In the genomic region with DNA sequence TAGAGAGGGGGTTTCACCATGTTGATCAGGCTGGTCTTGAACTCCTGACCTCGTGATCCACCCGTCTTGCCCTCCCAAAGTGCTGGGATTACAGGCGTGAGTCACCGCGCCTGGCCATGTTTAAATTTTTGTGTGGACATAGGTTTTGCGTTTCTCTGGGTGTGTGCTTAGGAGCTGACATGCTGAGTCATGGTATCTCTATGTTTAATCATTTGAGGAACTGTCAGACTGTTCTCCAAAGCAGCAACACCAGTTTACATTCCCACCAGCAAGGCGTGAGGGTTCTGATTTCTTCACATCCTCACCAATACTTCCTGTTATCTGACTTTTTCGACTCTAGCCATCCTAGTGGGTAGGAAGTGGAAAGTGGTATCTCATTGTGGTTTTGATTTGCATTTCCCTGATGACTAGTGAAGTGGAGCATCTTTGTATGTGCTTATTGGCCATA, we compare ENCODE assay signal across 9 cellular contexts.
A peak's percentile ranks its signal among the peaks of the same experiment; 100 is the strongest.
DNase-seq lines count a peak whose midpoint lies in the region; ATAC-seq lines count a peak whose summit lies in the region.
"Had no signal": no experiment of that assay in that cellular context is flagged by ENCODE, and none has a peak within 500 bp of the region (broad histone marks: within the 10 kb centered on the region; RNA-seq: fewer than 3 reads in every experiment).

No MANE protein-coding gene starts in this region.

- peaks cover 0 to 7% of the 10 kb centered on the region in 2 donors for H3K9me3 Mint-ChIP-seq in activated T-cell treated with anti-CD3 and anti-CD28 coated beads, Interleukin-2, amount 50 U/mL, for 72 hours
- peaks cover 4% of the 10 kb centered on the region for H3K9me3 Mint-ChIP-seq in stimulated activated memory B cell treated with anti-CD40 and anti-IgM and Interleukin-4, amounts not matched to agents 10 μg/mL and 1 μg/mL and 100 μg/mL, for 72 hours

- DNase-seq in activated gamma-delta T cell treated with Interleukin-2 at 50 U/mL for 16 hours, result peak; percentile 43
- DNase-seq in activated gamma-delta T cell (lab: John Stamatoyannopoulos, UW), result no peak
- DNase-seq in NCI-H226, result peak; percentile 98
- peak; percentile 52 to 53 for DNase-seq in activated T-cell treated with anti-CD3 and anti-CD28 coated beads, Interleukin-2, amount 50 U/mL, for 72 hours
- DNase-seq in midbrain (lab: John Stamatoyannopoulos, UW), result peak; percentile 13
- no peak for DNase-seq in DMS 273 treated with DMSO at 0.1 percent for 48 hours (lab: John Stamatoyannopoulos, UW)
- no peak for DNase-seq in NCI-H128 (lab: John Stamatoyannopoulos, UW; ENCODE audit: unreplicated experiment)

- H3K4me1 Mint-ChIP-seq in activated T-cell treated with anti-CD3 and anti-CD28 coated beads, Interleukin-2, amount 50 U/mL, for 72 hours (ENCODE audit: low read depth), result peaks cover 37% of the 10 kb centered on the region
- H3K4me1 Mint-ChIP-seq in stimulated activated memory B cell treated with anti-CD40 and anti-IgM and Interleukin-4, amounts not matched to agents 10 μg/mL and 1 μg/mL and 100 μg/mL, for 72 hours, result peaks cover 9% of the 10 kb centered on the region

- ATAC-seq in activated T-cell treated with anti-CD3 and anti-CD28 coated beads, Interleukin-2, amount 50 U/mL, for 72 hours (replicated peaks in 1 of 2), result peak; percentile 73 to 83
- no peak for ATAC-seq in stimulated activated memory B cell treated with anti-CD40 and anti-IgM and Interleukin-4, amounts not matched to agents 10 μg/mL and 1 μg/mL and 100 μg/mL, for 72 hours

- peak overlapping the region; percentile 10 for H3K27ac Mint-ChIP-seq in activated T-cell treated with anti-CD3 and anti-CD28 coated beads, Interleukin-2, amount 50 U/mL, for 72 hours
- H3K27ac Mint-ChIP-seq in stimulated activated memory B cell treated with anti-CD40 and anti-IgM and Interleukin-4, amounts not matched to agents 10 μg/mL and 1 μg/mL and 100 μg/mL, for 72 hours, result no peak overlapping the region
- H3K27ac Mint-ChIP-seq: B cell had no signal

- H3K27me3 Mint-ChIP-seq in activated T-cell treated with anti-CD3 and anti-CD28 coated beads, Interleukin-2, amount 50 U/mL, for 72 hours (ENCODE audit: low read depth), result peaks cover 22% of the 10 kb centered on the region
- H3K27me3 Mint-ChIP-seq in stimulated activated memory B cell treated with anti-CD40 and anti-IgM and Interleukin-4, amounts not matched to agents 10 μg/mL and 1 μg/mL and 100 μg/mL, for 72 hours, result peaks cover 39% of the 10 kb centered on the region

- H3K36me3 Mint-ChIP-seq in activated T-cell treated with anti-CD3 and anti-CD28 coated beads, Interleukin-2, amount 50 U/mL, for 72 hours (ENCODE audit: insufficient read depth in 2 of 2), result peaks cover 2 to 14% of the 10 kb centered on the region in 2 donors
- no peaks in the 10 kb centered on the region for H3K36me3 Mint-ChIP-seq in stimulated activated memory B cell treated with anti-CD40 and anti-IgM and Interleukin-4, amounts not matched to agents 10 μg/mL and 1 μg/mL and 100 μg/mL, for 72 hours

- peak overlapping the region; percentile 5 to 24 for H3K4me3 Mint-ChIP-seq in activated T-cell treated with anti-CD3 and anti-CD28 coated beads, Interleukin-2, amount 50 U/mL, for 72 hours
- H3K4me3 Mint-ChIP-seq in stimulated activated memory B cell treated with anti-CD40 and anti-IgM and Interleukin-4, amounts not matched to agents 10 μg/mL and 1 μg/mL and 100 μg/mL, for 72 hours, result no peak overlapping the region
- H3K4me3 Mint-ChIP-seq: B cell had no signal

Comparison
In these comparisons a context has a peak if more than half of its experiments do, and no peak if none do; other contexts are left out.
1. DNase-seq: peak in activated gamma-delta T cell treated with Interleukin-2 at 50 U/mL for 16 hours (single experiment), NCI-H226 (single experiment), activated T-cell treated with anti-CD3 and anti-CD28 coated beads, Interleukin-2, amount 50 U/mL, for 72 hours (2 of 2) and midbrain (single experiment); none in activated gamma-delta T cell (single experiment), DMS 273 treated with DMSO at 0.1 percent for 48 hours (single experiment) and NCI-H128 (single experiment).